Comparison of ENCODE assay signal across 21 cellular contexts in genomic region chr4:11592276-11592675, GRCh38.
"Had no signal": no experiment of that assay in that cellular context is flagged by ENCODE, and none has a peak within 500 bp of the region (broad histone marks: within the 10 kb centered on the region; RNA-seq: fewer than 3 reads in every experiment).

No MANE protein-coding gene starts in this region.

- DNase-seq: Kasumi-1, MV-4-11, NCI-H1048, NCI-H1105, NCI-H1417, NCI-H1436 treated with DMSO at 0.1 percent for 48 hours, NCI-H1694, NCI-H187 treated with DMSO at 0.1 percent for 48 hours, NCI-H2081 treated with DMSO at 0.1 percent for 48 hours, NCI-H2171, NCI-H226, NCI-H446, NCI-H524 treated with DMSO at 0.1 percent for 48 hours, NCI-H69, NCI-H774, Right ventricle myocardium superior, RPMI8226, SIG-M5, T-cell had no signal

- ATAC-seq: HepG2, K562, T-cell had no signal
